ENCODE assay signal across 10 cellular contexts in the genomic region with DNA sequence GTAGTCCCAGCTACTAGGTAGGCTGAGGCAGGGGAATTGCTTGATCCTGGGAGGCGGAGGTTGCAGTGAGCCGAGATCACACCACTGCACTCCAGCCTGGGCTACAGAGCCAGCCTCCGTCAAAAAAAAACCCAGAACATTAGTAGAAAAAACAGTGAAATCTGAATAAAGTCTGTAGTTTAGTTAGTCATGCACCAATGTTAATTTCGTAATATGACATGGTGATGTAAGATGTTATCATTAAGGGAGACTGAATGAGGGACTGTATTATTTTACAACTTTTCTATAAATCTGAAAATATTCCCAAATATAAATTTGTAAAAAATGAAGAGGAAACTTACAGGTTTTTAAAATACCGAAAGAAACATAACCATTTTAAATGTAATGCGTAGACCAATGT. TPM values are rescaled to one million over a fixed set of nuclear protein-coding genes. Genes with fewer than 3 reads are reported as not detected.
DNase-seq lines count a peak whose midpoint lies in the region; ATAC-seq and TF ChIP-seq lines count a peak whose summit lies in the region.
"Had no signal": no experiment of that assay in that cellular context is flagged by ENCODE, and none has a peak within 500 bp of the region (broad histone marks: within the 10 kb centered on the region; RNA-seq: fewer than 3 reads in every experiment).

No MANE protein-coding gene starts in this region.

- peaks cover 14% of the 10 kb centered on the region for H3K4me1 ChIP-seq in smooth muscle cell (ENCODE audit: low read depth)

- no peak overlapping the region for H3K27ac ChIP-seq in SK-N-MC
- H3K27ac ChIP-seq in smooth muscle cell (ENCODE audit: low read depth) = peak overlapping the region; percentile 95

- H3K9me3 ChIP-seq in SK-N-MC (ENCODE audit: low read depth, low read length) (no peaks in the 10 kb centered on the region), smooth muscle cell (replicated peaks; ENCODE audit: low read depth) (no peaks in the 10 kb centered on the region)

- ATAC-seq in HG03571 (IDR thresholded peaks at IDR 0.05; ENCODE audit: unreplicated experiment) (no peak), HG03442 (IDR thresholded peaks at IDR 0.05; ENCODE audit: unreplicated experiment) (no peak)

- peak; percentile 27 for DNase-seq in NOMO-1 treated with DMSO at 0.1 percent for 48 hours (lab: John Stamatoyannopoulos, UW; ENCODE audit: unreplicated experiment)
- no peak for DNase-seq in NOMO-1 treated with dmso at 0.1 percent for 144 hours (lab: John Stamatoyannopoulos, UW; ENCODE audit: unreplicated experiment)
- DNase-seq in SK-N-MC (ENCODE audit: low read depth, low spot score) = no peak
- DNase-seq in fibroblast of peridontal ligament (ENCODE audit: extremely low read depth) = peak; percentile 84
- DNase-seq in smooth muscle cell (lab: John Stamatoyannopoulos, UW; ENCODE audit: unreplicated experiment) = no peak
- DNase-seq in NCI-H2171 treated with DMSO at 0.1 percent for 48 hours (lab: John Stamatoyannopoulos, UW) = no peak
- DNase-seq: 8988T; stimulated activated CD4-positive, alpha-beta T cell treated with anti-CD3 and anti-CD28 coated beads, Interleukin-2, amount 100 ng/mL, for 24 hours had no signal

- peak overlapping the region; percentile 97 for H2AFZ ChIP-seq in smooth muscle cell (ENCODE audit: low read depth)

- peaks cover 19% of the 10 kb centered on the region for H3F3A ChIP-seq in smooth muscle cell (ENCODE audit: low read depth)

- H3K9ac ChIP-seq in SK-N-MC (ENCODE audit: insufficient read length) (peak overlapping the region; percentile 91), smooth muscle cell (ENCODE audit: low read depth) (peak overlapping the region; percentile 93)

- TF ChIP-seq CTCF in smooth muscle cell (IDR thresholded peaks at IDR 0.05; ENCODE audit: borderline replicate concordance, insufficient read depth, poor library complexity, severe bottlenecking) = no peak

- 78% methylated on average over 6 of the region's 6 CpGs for WGBS in smooth muscle cell (ENCODE audit: low lambda C conversion rate)

- H3K4me3 ChIP-seq in SK-N-MC (peak overlapping the region; percentile 91), smooth muscle cell (peak overlapping the region; percentile 84)

- H3K36me3 ChIP-seq in SK-N-MC (ENCODE audit: insufficient read depth, low read length) (peaks cover 31% of the 10 kb centered on the region), smooth muscle cell (ENCODE audit: low read depth) (no peaks in the 10 kb centered on the region)

- H3K27me3 ChIP-seq in smooth muscle cell (ENCODE audit: low read depth) = no peaks in the 10 kb centered on the region

- peak overlapping the region; percentile 99 for H3K4me2 ChIP-seq in smooth muscle cell

- peaks cover 18% of the 10 kb centered on the region for H4K20me1 ChIP-seq in smooth muscle cell (ENCODE audit: low read depth)

- H3K79me2 ChIP-seq in smooth muscle cell (ENCODE audit: low read depth) = peaks cover 17% of the 10 kb centered on the region

RNA-seq across cellular contexts. Expression of gene GSTA4, which starts 2.1 kb away (rescaled TPM):
- 60.9 and 62.6 TPM in 2 replicates for total RNA-seq in smooth muscle cell
- 49.1 and 60.2 TPM in 2 replicates for polyA plus RNA-seq in smooth muscle cell

Comparison
In these comparisons a context has a peak if more than half of its experiments do, and no peak if none do; other contexts are left out.
1. DNase-seq: peak in NOMO-1 treated with DMSO at 0.1 percent for 48 hours (single experiment) and fibroblast of peridontal ligament (single experiment); none in NOMO-1 treated with dmso at 0.1 percent for 144 hours (single experiment), SK-N-MC (single experiment), smooth muscle cell (single experiment) and NCI-H2171 treated with DMSO at 0.1 percent for 48 hours (single experiment).